Comparison of ENCODE assay signal across 15 cellular contexts in genomic region chr20:62905536-62906117, GRCh38. TPM values are rescaled to one million over a fixed set of nuclear protein-coding genes. Genes with fewer than 3 reads are reported as not detected.
DNase-seq lines count a peak whose midpoint lies in the region; ATAC-seq and TF ChIP-seq lines count a peak whose summit lies in the region.
"Had no signal": no experiment of that assay in that cellular context is flagged by ENCODE, and none has a peak within 500 bp of the region (broad histone marks: within the 10 kb centered on the region; RNA-seq: fewer than 3 reads in every experiment).

No MANE protein-coding gene starts in this region.

- peak overlapping the region; percentile 31 for H3K27ac Mint-ChIP-seq in stimulated activated naive CD8-positive, alpha-beta T cell treated with anti-CD3 and anti-CD28 coated beads, Interleukin-15, Interleukin-2, amounts not matched to agents 100 ng/mL and 50 ng/mL, for 24 hours
- H3K27ac Mint-ChIP-seq in stimulated activated naive CD8-positive, alpha-beta T cell treated with anti-CD3 and anti-CD28 coated beads, Interleukin-15, amount 100 ng/mL, for 72 hours = peak overlapping the region in 1 of 2 donors; percentile 17
- peak overlapping the region; percentile 79 for H3K27ac Mint-ChIP-seq in T-helper 17 cell
- H3K27ac Mint-ChIP-seq in effector memory CD8-positive, alpha-beta T cell = peak overlapping the region; percentile 36 to 82
- H3K27ac Mint-ChIP-seq in CD4-positive, alpha-beta T cell = no peak overlapping the region

- H3K4me3 ChIP-seq in brain microvascular endothelial cell (ENCODE audit: low read depth, low read length) = no peak overlapping the region
- H3K4me3 ChIP-seq: K562 had no signal

- intact Hi-C loops in CD4-positive, alpha-beta T cell (cut with DNase I, micrococcal nuclease) = no loop called here

- H3K27me3 ChIP-seq in brain microvascular endothelial cell (replicated peaks) = no peaks in the 10 kb centered on the region
- no peaks in the 10 kb centered on the region for H3K27me3 ChIP-seq in CD4-positive, alpha-beta T cell (ENCODE audit: control insufficient read depth, insufficient read depth, low read length)

- ATAC-seq in stimulated activated naive CD8-positive, alpha-beta T cell treated with anti-CD3 and anti-CD28 coated beads, Interleukin-15, amount 100 ng/mL, for 72 hours = no peak
- no peak for ATAC-seq in T-helper 17 cell
- no peak for ATAC-seq in effector memory CD8-positive, alpha-beta T cell (replicated peaks)
- no peak for ATAC-seq in CD4-positive, alpha-beta T cell (ENCODE audit: poor library complexity)
- ATAC-seq: K562 had no signal

- in situ Hi-C loops in brain microvascular endothelial cell (cut with HindIII; ENCODE audit: low pct_ligation_motif_present, low sequenced_read_pairs) = no loop called here

- H3K9me3 Mint-ChIP-seq in stimulated activated naive CD8-positive, alpha-beta T cell treated with anti-CD3 and anti-CD28 coated beads, Interleukin-15, Interleukin-2, amounts not matched to agents 100 ng/mL and 50 ng/mL, for 24 hours = no peaks in the 10 kb centered on the region
- H3K9me3 Mint-ChIP-seq in stimulated activated naive CD8-positive, alpha-beta T cell treated with anti-CD3 and anti-CD28 coated beads, Interleukin-15, amount 100 ng/mL, for 72 hours = no peaks in the 10 kb centered on the region
- H3K9me3 Mint-ChIP-seq in effector memory CD8-positive, alpha-beta T cell = no peaks in the 10 kb centered on the region
- no peaks in the 10 kb centered on the region for H3K9me3 Mint-ChIP-seq in CD4-positive, alpha-beta T cell

- no peaks in the 10 kb centered on the region for H3K27me3 Mint-ChIP-seq in stimulated activated naive CD8-positive, alpha-beta T cell treated with anti-CD3 and anti-CD28 coated beads, Interleukin-15, Interleukin-2, amounts not matched to agents 100 ng/mL and 50 ng/mL, for 24 hours
- no peaks in the 10 kb centered on the region for H3K27me3 Mint-ChIP-seq in stimulated activated naive CD8-positive, alpha-beta T cell treated with anti-CD3 and anti-CD28 coated beads, Interleukin-15, amount 100 ng/mL, for 72 hours
- H3K27me3 Mint-ChIP-seq in T-helper 17 cell = no peaks in the 10 kb centered on the region
- H3K27me3 Mint-ChIP-seq in effector memory CD8-positive, alpha-beta T cell = no peaks in the 10 kb centered on the region
- H3K27me3 Mint-ChIP-seq in CD4-positive, alpha-beta T cell = no peaks in the 10 kb centered on the region

- no peak overlapping the region for H3K4me3 Mint-ChIP-seq in stimulated activated naive CD8-positive, alpha-beta T cell treated with anti-CD3 and anti-CD28 coated beads, Interleukin-15, Interleukin-2, amounts not matched to agents 100 ng/mL and 50 ng/mL, for 24 hours
- H3K4me3 Mint-ChIP-seq in stimulated activated naive CD8-positive, alpha-beta T cell treated with anti-CD3 and anti-CD28 coated beads, Interleukin-15, amount 100 ng/mL, for 72 hours = no peak overlapping the region
- H3K4me3 Mint-ChIP-seq in T-helper 17 cell = no peak overlapping the region
- H3K4me3 Mint-ChIP-seq in effector memory CD8-positive, alpha-beta T cell = no peak overlapping the region
- no peak overlapping the region for H3K4me3 Mint-ChIP-seq in CD4-positive, alpha-beta T cell

- no peak for TF ChIP-seq CTCF in brain microvascular endothelial cell (IDR thresholded peaks at IDR 0.05; ENCODE audit: low read depth, low read length, missing control alignments)
- TF ChIP-seq CTCF in CD4-positive, alpha-beta T cell (IDR thresholded peaks at IDR 0.05) = no peak

- CTCF ChIA-PET in CD4-positive, alpha-beta T cell (lab: Charles Lee) = no interaction called here

- POLR2A ChIA-PET in CD4-positive, alpha-beta T cell (lab: Charles Lee) = no interaction called here

- no peak overlapping the region for H3K27ac ChIP-seq in brain microvascular endothelial cell
- no peak overlapping the region for H3K27ac ChIP-seq in CD4-positive, alpha-beta T cell (ENCODE audit: low read depth, low read length)

- H3K36me3 Mint-ChIP-seq in stimulated activated naive CD8-positive, alpha-beta T cell treated with anti-CD3 and anti-CD28 coated beads, Interleukin-15, Interleukin-2, amounts not matched to agents 100 ng/mL and 50 ng/mL, for 24 hours (ENCODE audit: low read depth) = peaks cover 84% of the 10 kb centered on the region
- H3K36me3 Mint-ChIP-seq in T-helper 17 cell (ENCODE audit: low read depth) = peaks cover 13% of the 10 kb centered on the region
- peaks cover 99% of the 10 kb centered on the region for H3K36me3 Mint-ChIP-seq in effector memory CD8-positive, alpha-beta T cell (ENCODE audit: insufficient read depth)
- peaks cover 96% of the 10 kb centered on the region for H3K36me3 Mint-ChIP-seq in CD4-positive, alpha-beta T cell (ENCODE audit: low read depth)

- H3K9me3 ChIP-seq in T-helper 17 cell (ENCODE audit: control insufficient read depth, low read length, poor library complexity, severe bottlenecking) = no peaks in the 10 kb centered on the region
- H3K9me3 ChIP-seq in CD4-positive, alpha-beta T cell (ENCODE audit: control insufficient read depth, low read length) = no peaks in the 10 kb centered on the region

- H3K36me3 ChIP-seq in brain microvascular endothelial cell (replicated peaks) = peaks cover 90% of the 10 kb centered on the region

- peaks cover 30% of the 10 kb centered on the region for H3K4me1 Mint-ChIP-seq in stimulated activated naive CD8-positive, alpha-beta T cell treated with anti-CD3 and anti-CD28 coated beads, Interleukin-15, Interleukin-2, amounts not matched to agents 100 ng/mL and 50 ng/mL, for 24 hours (ENCODE audit: low read depth)
- H3K4me1 Mint-ChIP-seq in stimulated activated naive CD8-positive, alpha-beta T cell treated with anti-CD3 and anti-CD28 coated beads, Interleukin-15, amount 100 ng/mL, for 72 hours = peaks cover 54% of the 10 kb centered on the region
- peaks cover 20% of the 10 kb centered on the region for H3K4me1 Mint-ChIP-seq in T-helper 17 cell
- peaks cover 9 to 26% of the 10 kb centered on the region in 2 donors for H3K4me1 Mint-ChIP-seq in effector memory CD8-positive, alpha-beta T cell (ENCODE audit: low read depth in 2 of 2)
- H3K4me1 Mint-ChIP-seq in CD4-positive, alpha-beta T cell (ENCODE audit: low read depth) = peaks cover 31% of the 10 kb centered on the region

- no peak for DNase-seq in stimulated activated naive CD8-positive, alpha-beta T cell treated with anti-CD3 and anti-CD28 coated beads, Interleukin-15, amount 100 ng/mL, for 72 hours
- no peak for DNase-seq in T-helper 17 cell
- DNase-seq in effector memory CD8-positive, alpha-beta T cell = no peak
- DNase-seq in brain microvascular endothelial cell = no peak
- no peak for DNase-seq in amniotic stem cell (lab: John Stamatoyannopoulos, UW)
- DNase-seq in CD4-positive, alpha-beta T cell = no peak
- DNase-seq: DMS79 treated with DMSO at 0.1 percent for 48 hours, GOT3, NCI-H1417, NCI-H187 treated with DMSO at 0.1 percent for 48 hours, NCI-H446, NCI-H69, SIG-M5 had no signal

RNA-seq across cellular contexts. Expression of gene DIDO1, which starts 20.7 kb away (rescaled TPM):
- total RNA-seq in T-helper 17 cell = 10 to 100 TPM; 58.3 to 65.7 TPM
- total RNA-seq in CD4-positive, alpha-beta T cell = 10 to 100 TPM; 51.9 to 54.3 TPM

RNA-seq across cellular contexts. Expression of gene GID8, which starts 32.3 kb away (rescaled TPM):
- 10 to 100 TPM; 33.4 to 39.9 TPM for total RNA-seq in T-helper 17 cell
- 10 to 100 TPM; 39.6 to 46.1 TPM for total RNA-seq in CD4-positive, alpha-beta T cell

RNA-seq across cellular contexts. Expression of gene TCFL5, which starts 44.0 kb away (rescaled TPM):
- total RNA-seq in T-helper 17 cell = 1 to 10 TPM; 4.4 to 5.0 TPM
- 1 to 10 TPM; 5.9 to 6.3 TPM for total RNA-seq in CD4-positive, alpha-beta T cell

RNA-seq across cellular contexts. Expression of gene SLC17A9, which starts 46.9 kb away (rescaled TPM):
- 1 to 10 TPM in 1 of 2 donors, under 1 TPM in 1; 0.89 to 2.4 TPM for total RNA-seq in T-helper 17 cell
- total RNA-seq in CD4-positive, alpha-beta T cell = 1 to 10 TPM; 3.5 to 5.5 TPM
